Comparison of ENCODE assay signal across 9 cellular contexts in the genomic region with DNA sequence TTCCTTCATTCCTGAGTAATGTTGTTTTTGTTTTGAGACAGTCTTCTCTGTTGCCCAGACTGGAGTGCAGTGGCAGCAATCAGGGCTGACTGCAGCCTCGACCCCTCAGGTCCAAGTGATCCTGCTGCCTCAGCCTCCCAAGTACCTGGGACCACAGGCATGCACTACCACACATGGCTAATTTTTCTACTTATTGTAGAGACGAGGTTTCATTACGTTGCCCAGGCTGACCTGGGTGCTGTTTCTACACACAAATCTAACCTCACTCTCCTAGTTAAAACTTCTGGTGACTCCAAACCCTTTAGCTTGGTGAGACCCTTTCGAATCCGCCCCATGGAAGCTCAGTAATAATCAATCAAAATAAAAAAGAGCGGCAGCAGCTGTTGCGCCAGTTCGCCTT. TPM values are rescaled to one million over a fixed set of nuclear protein-coding genes. Genes with fewer than 3 reads are reported as not detected.
A peak's percentile ranks its signal among the peaks of the same experiment; 100 is the strongest.
DNase-seq lines count a peak whose midpoint lies in the region; ATAC-seq, FAIRE-seq and TF ChIP-seq lines count a peak whose summit lies in the region.
"Had no signal": no experiment of that assay in that cellular context is flagged by ENCODE, and none has a peak within 500 bp of the region (broad histone marks: within the 10 kb centered on the region; RNA-seq: fewer than 3 reads in every experiment).

No MANE protein-coding gene starts in this region.

- H3K9me3 ChIP-seq in A549 (no peaks in the 10 kb centered on the region), K562 (replicated peaks; ENCODE audit: control insufficient read depth, insufficient read depth, low read depth, low read length) (no peaks in the 10 kb centered on the region), adrenal gland (replicated peaks in 1 of 3) (no peaks in the 10 kb centered on the region)

- H3K36me3 ChIP-seq in K562 (ENCODE audit: control insufficient read depth, insufficient read depth, low read length) (peaks cover 26% of the 10 kb centered on the region), adrenal gland (replicated peaks in 1 of 2) (no peaks in the 10 kb centered on the region)

- POLR2A ChIA-PET in A549 (lab: Yijun Ruan, JAX) (no interaction called here), K562 (lab: Yijun Ruan, JAX) (interaction anchor here (1.0 to 3.7 kb wide), 5 partner anchors 10 to 170 kb away, joined by 3 to 54 read pairs (median 4); partner anchors contain the start of gene MAPKAPK5)

- peak overlapping the region; percentile 86 for H3K4me3 Mint-ChIP-seq in mesothelial cell of epicardium

- TF ChIP-seq EP300 in A549 (IDR thresholded peaks at IDR 0.05) (no peak), K562 (IDR thresholded peaks at IDR 0.05; ENCODE audit: low read length) (no peak)

- TF ChIP-seq CTCF in A549 (IDR thresholded peaks at IDR 0.05), result no peak
- no peak for TF ChIP-seq CTCF in HL-60 (IDR thresholded peaks at IDR 0.05; ENCODE audit: insufficient read depth, low read length)
- TF ChIP-seq CTCF in K562 (IDR thresholded peaks at IDR 0.05 in 2 of 3, conservative IDR thresholded peaks at IDR 0.05 in 1 of 3; ENCODE audit: insufficient read depth in 2 of 3, low read depth in 1 of 3, low read length in 3 of 3), result no peak
- no peak for TF ChIP-seq CTCF in mesothelial cell of epicardium (IDR thresholded peaks at IDR 0.05; ENCODE audit: unreplicated experiment)
- no peak for TF ChIP-seq CTCF in adrenal gland (IDR thresholded peaks at IDR 0.05)

- intact Hi-C loops in K562 (cut with micrococcal nuclease) (loop anchor here (2.0 to 10.0 kb wide), 6 partner anchors 17 to 397 kb away; partner anchors contain the start of genes HECTD4, MAPKAPK5 and RPL6), adrenal gland (cut with DNase I) (no loop called here)

- H3K79me2 ChIP-seq in K562 (ENCODE audit: control insufficient read depth, insufficient read depth, low read length), result peaks cover 66% of the 10 kb centered on the region

- TF ChIP-seq POLR2A in A549 (IDR thresholded peaks at IDR 0.05; ENCODE audit: low read length) (no peak), K562 (conservative IDR thresholded peaks at IDR 0.05) (no peak), adrenal gland (IDR thresholded peaks at IDR 0.05) (no peak)

- peaks cover 10% of the 10 kb centered on the region for H3K36me3 Mint-ChIP-seq in mesothelial cell of epicardium

- H3K4me1 Mint-ChIP-seq in mesothelial cell of epicardium, result peaks cover 36% of the 10 kb centered on the region

- ATAC-seq in A549, result no peak
- ATAC-seq in K562, result no peak
- ATAC-seq in HG03520 (IDR thresholded peaks at IDR 0.05; ENCODE audit: unreplicated experiment), result no peak
- no peak for ATAC-seq in HG03571 (IDR thresholded peaks at IDR 0.05; ENCODE audit: unreplicated experiment)

- H3K27ac Mint-ChIP-seq in mesothelial cell of epicardium, result peak overlapping the region; percentile 99

- FAIRE-seq in A549 (lab: Jason Lieb, UNC) (no peak), K562 (lab: Jason Lieb, UNC) (no peak)

- H3K27me3 Mint-ChIP-seq in mesothelial cell of epicardium (ENCODE audit: low read depth), result no peaks in the 10 kb centered on the region

- in situ Hi-C loops in K562 (cut with MboI), result no loop called here

- H3K4me1 ChIP-seq in A549 (peaks cover 25% of the 10 kb centered on the region), K562 (replicated peaks in 1 of 2; ENCODE audit: control insufficient read depth in 2 of 2, insufficient read depth in 2 of 2, low read length in 2 of 2) (peaks cover 41% of the 10 kb centered on the region in 2 experiments; a peak in 4 of 5 replicates), adrenal gland (replicated peaks in 1 of 2) (peaks cover 18 to 19% of the 10 kb centered on the region in 2 donors)

- BruUV-seq in K562 (replicated peaks; lab: Mats Ljungman, UMichigan), result no TSS peak

- H3K9ac ChIP-seq in K562 (ENCODE audit: insufficient read depth in 1 of 2, low read depth in 2 of 2, low read length in 2 of 2), result peak overlapping the region; percentile 93 to 96

- peak overlapping the region; percentile 86 for H3K4me3 ChIP-seq in A549
- H3K4me3 ChIP-seq in HL-60 (replicated peaks; ENCODE audit: insufficient read depth, low read length), result no peak overlapping the region
- H3K4me3 ChIP-seq in K562, result peak overlapping the region; percentile 57
- H3K4me3 ChIP-seq in adrenal gland, result peak overlapping the region in 1 of 4 donors; percentile 68

- H3K27me3 ChIP-seq in HL-60 (ENCODE audit: insufficient read depth, poor library complexity, severe bottlenecking) (no peaks in the 10 kb centered on the region), K562 (ENCODE audit: control insufficient read depth in 2 of 2, insufficient read depth in 2 of 2, low read length in 2 of 2) (no peaks in the 10 kb centered on the region), adrenal gland (no peaks in the 10 kb centered on the region)

- 89% methylated on average over 8 of the region's 8 CpGs for WGBS in A549 (ENCODE audit: missing lambda C conversion rate)
- 21% methylated on average over 8 of the region's 8 CpGs for WGBS in K562 (ENCODE audit: insufficient coverage, low coverage, missing lambda C conversion rate)
- WGBS in adrenal gland, 4 donors, result 91 to 98% (median 94%) methylated on average over 8 of the region's 8 CpGs

- H2AFZ ChIP-seq in K562 (ENCODE audit: low read depth, low read length), result 0 out of 2 replicates have a peak overlapping the region, but pooled peaks have one; percentile 91

- peaks cover 6% of the 10 kb centered on the region for H3K9me3 Mint-ChIP-seq in mesothelial cell of epicardium

- TF ChIP-seq RAD21 in A549 (conservative IDR thresholded peaks at IDR 0.05 in 1 of 2, IDR thresholded peaks at IDR 0.05 in 1 of 2) (no peak), K562 (CRISPR knock-in tag; conservative IDR thresholded peaks at IDR 0.05 in 1 of 2, IDR thresholded peaks at IDR 0.05 in 1 of 2) (no peak)

- H3K4me2 ChIP-seq in A549 (peak overlapping the region; percentile 86), K562 (ENCODE audit: insufficient read depth, low read length) (peak overlapping the region; percentile 92)

- no peaks in the 10 kb centered on the region for H3K9me1 ChIP-seq in K562 (ENCODE audit: control insufficient read depth, insufficient read depth, low read length)

- peak overlapping the region; percentile 95 to 96; a peak in 5 of 6 replicates for H3K27ac ChIP-seq in A549
- H3K27ac ChIP-seq in HL-60 (replicated peaks), result peak overlapping the region; percentile 99
- peak overlapping the region; percentile 99 for H3K27ac ChIP-seq in K562 (ENCODE audit: extremely low read depth, low read depth, low read length)
- H3K27ac ChIP-seq in adrenal gland, result peak overlapping the region in 2 of 5 donors; percentile 99

- DNase-seq in A549 (ENCODE audit: low read depth in 1 of 2, low spot score in 1 of 2) (no peak), HL-60 (ENCODE audit: low read depth in 1 of 2, low spot score in 1 of 2) (no peak), K562 (ENCODE audit: extremely low read depth in 1 of 4, low spot score in 3 of 4) (no peak), mesothelial cell of epicardium (ENCODE audit: low spot score in 2 of 2, unreplicated experiment in 2 of 2) (no peak), GM19240 (ENCODE audit: insufficient read length, low spot score) (no peak), adrenal gland (no peak)
- DNase-seq: NCI-H2171 had no signal

- no peaks in the 10 kb centered on the region for H4K20me1 ChIP-seq in K562 (replicated peaks; ENCODE audit: control insufficient read depth, insufficient read depth, low read length)

- CTCF ChIA-PET in A549 (lab: Yijun Ruan, JAX), result interaction anchor here (1.4 to 3.8 kb wide), 2 partner anchors 67 to 128 kb away, joined by 3 to 18 read pairs; no protein-coding TSS in a partner anchor
- CTCF ChIA-PET in K562 (lab: Yijun Ruan, JAX; ENCODE audit: low intra/inter-chr PET ratio), result interaction anchor here (2.6 kb wide), 1 partner anchor 67 kb away, joined by 15 read pairs; no protein-coding TSS in a partner anchor

RNA-seq across cellular contexts. Expression of gene TMEM116, which starts 1.3 kb away (rescaled TPM):
- 22.4 and 25.3 TPM in 2 replicates for polyA plus RNA-seq in A549 (2011; rRNA removed)
- 9.6 and 12.2 TPM in 2 replicates for polyA plus RNA-seq in A549 (2012; cell fraction: cytosol; rRNA removed)
- 5.6 and 12.3 TPM in 2 replicates for polyA plus RNA-seq in A549 (2012; cell fraction: nucleus; rRNA removed)
- 10.6 to 11.6 TPM (median 11.0 TPM) in 3 replicates for polyA plus RNA-seq in A549 (2017; fragmentation: RNase III; extraction: RNeasy Plus Mini Kit Qiagen cat#74134 plus additional on column Dnase treatment)
- 19.4 and 19.8 TPM in 2 replicates for polyA minus RNA-seq in A549 (2011; rRNA and poly(A)+ RNA removed)
- 107 and 160 TPM in 2 replicates for total RNA-seq in K562 (2011; cell fraction: chromatin; rRNA removed; ENCODE audit: low replicate concordance)
- 75.5 and 75.9 TPM in 2 replicates for total RNA-seq in K562 (2011; cell fraction: nucleolus; rRNA removed)
- total RNA-seq in K562 (2011; cell fraction: nucleoplasm; rRNA removed), result 121 and 154 TPM in 2 replicates
- 5.2 and 10.0 TPM in 2 replicates for total RNA-seq in K562 (2014; rRNA removed)
- total RNA-seq in K562 (2014; rRNA removed; fragmentation: Illumina TruSeq; extraction: Trizol), result 14.2 and 15.6 TPM in 2 replicates
- 9.0 and 10.7 TPM in 2 replicates for total RNA-seq in K562 (2015; rRNA removed; fragmentation: Illumina TruSeq; extraction: Trizol)
- total RNA-seq in K562 (2021), result 10.8 and 11.1 TPM in 2 replicates
- 78.6 and 98.3 TPM in 2 replicates for polyA plus RNA-seq in K562 (2011; rRNA removed)
- 41.1 and 95.9 TPM in 2 replicates for polyA plus RNA-seq in K562 (2011; cell fraction: cytosol; rRNA removed)
- polyA plus RNA-seq in K562 (2011; cell fraction: nucleus; rRNA removed), result 61.9 and 123 TPM in 2 replicates
- 12.9 and 20.1 TPM in 2 replicates for polyA plus RNA-seq in K562 (2012)
- polyA plus RNA-seq in K562 (2014; fragmentation: Illumina TruSeq; extraction: Trizol), result 13.9 and 14.4 TPM in 2 replicates
- polyA plus RNA-seq in K562 (2014; fragmentation: Nextera tagmentation; extraction: Ambion mirVana), result 10 to 100 TPM; 19.2 to 22.9 TPM
- polyA plus RNA-seq in K562 (2014; rRNA removed), result 12.7 and 16.3 TPM in 2 replicates
- 44.7 and 67.7 TPM in 2 replicates for polyA minus RNA-seq in K562 (2011; rRNA and poly(A)+ RNA removed)
- polyA minus RNA-seq in K562 (2011; cell fraction: cytosol; rRNA and poly(A)+ RNA removed), result 15.4 and 22.0 TPM in 2 replicates
- 23.4 and 62.4 TPM in 2 replicates for polyA minus RNA-seq in K562 (2011; cell fraction: nucleus; rRNA and poly(A)+ RNA removed)
- 12.0 to 16.5 TPM (median 16.0 TPM) in 3 replicates for total RNA-seq in mesothelial cell of epicardium
- 10 to 100 TPM in 7 of 8 donors, 1 to 10 TPM in 1; 10.0 to 32.4 (median 24.3) TPM for total RNA-seq in adrenal gland
- 10 to 100 TPM in 2 of 3 donors, 1 to 10 TPM in 1; 6.3 to 17.4 (median 13.3) TPM for polyA plus RNA-seq in adrenal gland

RNA-seq across cellular contexts. Expression of gene ERP29, which starts 1.5 kb away (rescaled TPM):
- polyA plus RNA-seq in A549 (2011; rRNA removed) (87.3 and 115 TPM in 2 replicates), A549 (2017; fragmentation: RNase III; extraction: RNeasy Plus Mini Kit Qiagen cat#74134 plus additional on column Dnase treatment) (138 to 161 TPM (median 157 TPM) in 3 replicates), K562 (2011; rRNA removed) (111 and 129 TPM in 2 replicates), K562 (2014; fragmentation: Illumina TruSeq; extraction: Trizol) (106 and 110 TPM in 2 replicates), K562 (2014; fragmentation: Nextera tagmentation; extraction: Ambion mirVana) (100 to 1,000 TPM in 1 of 2 experiments, 10 to 100 TPM in 1; 42.4 to 146 TPM), K562 (2014; rRNA removed) (136 and 137 TPM in 2 replicates), adrenal gland (100 to 1,000 TPM in 1 of 3 donors, 10 to 100 TPM in 2; 68.5 to 133 (median 83.3) TPM)
- polyA plus RNA-seq in A549 (2012; cell fraction: cytosol; rRNA removed), result 96.2 and 103 TPM in 2 replicates
- 70.3 and 74.3 TPM in 2 replicates for polyA plus RNA-seq in A549 (2012; cell fraction: nucleus; rRNA removed)
- 21.3 and 23.4 TPM in 2 replicates for polyA minus RNA-seq in A549 (2011; rRNA and poly(A)+ RNA removed)
- 69.6 and 72.2 TPM in 2 replicates for total RNA-seq in K562 (2011; cell fraction: chromatin; rRNA removed; ENCODE audit: low replicate concordance)
- total RNA-seq in K562 (2011; cell fraction: nucleolus; rRNA removed), result 118 and 126 TPM in 2 replicates
- 117 and 135 TPM in 2 replicates for total RNA-seq in K562 (2011; cell fraction: nucleoplasm; rRNA removed)
- total RNA-seq in K562 (2014; rRNA removed) (58.6 and 60.7 TPM in 2 replicates), K562 (2014; rRNA removed; fragmentation: Illumina TruSeq; extraction: Trizol) (112 and 113 TPM in 2 replicates), K562 (2015; rRNA removed; fragmentation: Illumina TruSeq; extraction: Trizol) (133 TPM in 2 replicates), K562 (2021) (82.3 and 97.5 TPM in 2 replicates), mesothelial cell of epicardium (96.6 to 97.6 TPM (median 97.5 TPM) in 3 replicates), adrenal gland (100 to 1,000 TPM in 3 of 8 donors, 10 to 100 TPM in 5; 73.2 to 141 (median 93.8) TPM)
- polyA plus RNA-seq in K562 (2011; cell fraction: cytosol; rRNA removed), result 56.1 and 102 TPM in 2 replicates
- 32.9 and 55.8 TPM in 2 replicates for polyA plus RNA-seq in K562 (2011; cell fraction: nucleus; rRNA removed)
- polyA plus RNA-seq in K562 (2012), result 139 and 228 TPM in 2 replicates
- 46.1 and 59.2 TPM in 2 replicates for polyA minus RNA-seq in K562 (2011; rRNA and poly(A)+ RNA removed)
- 25.2 and 32.2 TPM in 2 replicates for polyA minus RNA-seq in K562 (2011; cell fraction: cytosol; rRNA and poly(A)+ RNA removed)
- polyA minus RNA-seq in K562 (2011; cell fraction: nucleus; rRNA and poly(A)+ RNA removed), result 10.2 and 19.7 TPM in 2 replicates
